Comparison of ENCODE assay signal across 8 cellular contexts in the genomic region with DNA sequence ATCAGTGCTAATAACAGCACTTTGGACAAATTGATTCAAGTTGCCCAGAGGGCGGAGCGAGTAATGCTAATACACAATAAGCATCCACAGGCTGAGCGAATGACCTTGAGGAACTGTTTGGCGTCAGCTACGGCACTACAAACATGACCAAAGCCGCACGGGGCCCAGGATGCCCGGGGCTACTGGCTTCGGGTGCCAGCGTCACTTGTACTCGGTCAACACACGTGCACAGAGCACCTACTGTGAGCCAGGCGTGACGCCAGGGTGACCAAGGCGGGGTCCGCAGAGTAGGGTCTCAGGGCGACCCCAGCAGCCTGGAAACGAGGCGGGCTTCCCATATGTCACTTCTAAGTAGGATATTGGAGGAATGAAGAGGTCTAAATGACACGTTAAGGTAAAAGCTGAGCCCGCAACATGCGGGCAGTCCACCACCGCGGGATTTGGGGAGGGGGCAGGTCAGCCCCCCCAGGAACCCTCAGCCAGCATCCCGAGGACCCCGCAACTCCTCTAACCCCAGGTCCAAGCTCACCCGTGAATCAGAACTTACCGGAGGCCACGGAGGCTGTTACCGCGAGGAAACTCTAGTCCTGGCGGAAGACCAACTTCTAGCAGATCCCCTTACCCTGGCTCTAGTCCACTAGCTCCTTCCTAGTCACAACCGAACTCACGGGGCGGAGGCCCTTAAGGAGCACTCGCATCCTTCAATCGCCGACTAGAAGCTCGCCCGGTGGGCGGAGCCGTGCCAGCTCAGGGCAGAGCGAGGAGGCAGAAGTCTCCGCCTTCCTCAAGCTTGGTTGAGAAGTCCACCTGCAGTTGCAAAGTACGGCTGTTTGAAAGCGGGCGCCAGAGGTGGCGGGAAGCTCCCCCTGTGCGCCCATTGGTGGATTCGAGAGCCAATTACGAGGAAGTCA. TPM values are rescaled to one million over a fixed set of nuclear protein-coding genes. Genes with fewer than 3 reads are reported as not detected.
A peak's percentile ranks its signal among the peaks of the same experiment; 100 is the strongest.
DNase-seq lines count a peak whose midpoint lies in the region; ATAC-seq and TF ChIP-seq lines count a peak whose summit lies in the region.

A gene with protein sequence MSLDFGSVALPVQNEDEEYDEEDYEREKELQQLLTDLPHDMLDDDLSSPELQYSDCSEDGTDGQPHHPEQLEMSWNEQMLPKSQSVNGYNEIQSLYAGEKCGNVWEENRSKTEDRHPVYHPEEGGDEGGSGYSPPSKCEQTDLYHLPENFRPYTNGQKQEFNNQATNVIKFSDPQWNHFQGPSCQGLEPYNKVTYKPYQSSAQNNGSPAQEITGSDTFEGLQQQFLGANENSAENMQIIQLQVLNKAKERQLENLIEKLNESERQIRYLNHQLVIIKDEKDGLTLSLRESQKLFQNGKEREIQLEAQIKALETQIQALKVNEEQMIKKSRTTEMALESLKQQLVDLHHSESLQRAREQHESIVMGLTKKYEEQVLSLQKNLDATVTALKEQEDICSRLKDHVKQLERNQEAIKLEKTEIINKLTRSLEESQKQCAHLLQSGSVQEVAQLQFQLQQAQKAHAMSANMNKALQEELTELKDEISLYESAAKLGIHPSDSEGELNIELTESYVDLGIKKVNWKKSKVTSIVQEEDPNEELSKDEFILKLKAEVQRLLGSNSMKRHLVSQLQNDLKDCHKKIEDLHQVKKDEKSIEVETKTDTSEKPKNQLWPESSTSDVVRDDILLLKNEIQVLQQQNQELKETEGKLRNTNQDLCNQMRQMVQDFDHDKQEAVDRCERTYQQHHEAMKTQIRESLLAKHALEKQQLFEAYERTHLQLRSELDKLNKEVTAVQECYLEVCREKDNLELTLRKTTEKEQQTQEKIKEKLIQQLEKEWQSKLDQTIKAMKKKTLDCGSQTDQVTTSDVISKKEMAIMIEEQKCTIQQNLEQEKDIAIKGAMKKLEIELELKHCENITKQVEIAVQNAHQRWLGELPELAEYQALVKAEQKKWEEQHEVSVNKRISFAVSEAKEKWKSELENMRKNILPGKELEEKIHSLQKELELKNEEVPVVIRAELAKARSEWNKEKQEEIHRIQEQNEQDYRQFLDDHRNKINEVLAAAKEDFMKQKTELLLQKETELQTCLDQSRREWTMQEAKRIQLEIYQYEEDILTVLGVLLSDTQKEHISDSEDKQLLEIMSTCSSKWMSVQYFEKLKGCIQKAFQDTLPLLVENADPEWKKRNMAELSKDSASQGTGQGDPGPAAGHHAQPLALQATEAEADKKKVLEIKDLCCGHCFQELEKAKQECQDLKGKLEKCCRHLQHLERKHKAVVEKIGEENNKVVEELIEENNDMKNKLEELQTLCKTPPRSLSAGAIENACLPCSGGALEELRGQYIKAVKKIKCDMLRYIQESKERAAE (N-terminal part only) (minus strand): TSS at position 656 of the 911 bp plus-strand sequence. CDS start 5,420 bp downstream, outside the sequence.

- TF ChIP-seq EP300 in Ishikawa (IDR thresholded peaks at IDR 0.05; ENCODE audit: borderline replicate concordance): no peak

- no peaks in the 10 kb centered on the region for H3K9me3 ChIP-seq in mucosa of descending colon

- intact Hi-C loops in mucosa of descending colon (cut with DNase I, micrococcal nuclease): no loop called here

- H3K27ac ChIP-seq in epithelial cell of prostate: peak within 1 kb of the TSS; percentile 19

- H3K4me3 ChIP-seq in mucosa of descending colon: peak within 1 kb of the TSS; percentile 59

- no peak for TF ChIP-seq CTCF in mucosa of descending colon (IDR thresholded peaks at IDR 0.05)

- no peak for TF ChIP-seq RAD21 in Ishikawa (IDR thresholded peaks at IDR 0.05; ENCODE audit: low read depth)

- peak; percentile 84 for DNase-seq in DMS153 treated with DMSO at 0.1 percent for 48 hours (lab: John Stamatoyannopoulos, UW; ENCODE audit: unreplicated experiment)
- peak; percentile 88 for DNase-seq in OCI-M2 (lab: John Stamatoyannopoulos, UW; ENCODE audit: unreplicated experiment)
- DNase-seq in activated T-cell treated with anti-CD3 and anti-CD28 coated beads for 24 hours (ENCODE audit: low read depth): peak; percentile 97
- peak; percentile 98 for DNase-seq in epithelial cell of prostate (ENCODE audit: low read depth, low spot score)
- peak; percentile 98 to 99 (median 98) for DNase-seq in mucosa of descending colon
- peak; percentile 95 to 96 for DNase-seq in stimulated activated CD8-positive, alpha-beta memory T cell treated with anti-CD3 and anti-CD28 coated beads, Interleukin-4, amount 100 ng/mL, for 1 hour (ENCODE audit: low read depth in 2 of 2, low spot score in 1 of 2)

- no peaks in the 10 kb centered on the region for H3K36me3 ChIP-seq in mucosa of descending colon (ENCODE audit: low read depth)

- ATAC-seq in GM21619 (IDR thresholded peaks at IDR 0.05; ENCODE audit: unreplicated experiment): peak; percentile 95
- ATAC-seq in mucosa of descending colon: peak; percentile 98

- no peaks in the 10 kb centered on the region for H3K4me1 ChIP-seq in mucosa of descending colon (ENCODE audit: low read depth)

TF ChIP-seq in Ishikawa, 13 proteins besides CTCF, POLR2A, EP300 and RAD21:
- 0 out of 2 replicates have a peak, but pooled peaks have one; percentile 19 for TF ChIP-seq CREB1 (IDR thresholded peaks at IDR 0.05; ENCODE audit: low read depth)
- no peak for TF ChIP-seq TCF12 (IDR thresholded peaks at IDR 0.05; ENCODE audit: low read depth)
- no peak for TF ChIP-seq CEBPB (IDR thresholded peaks at IDR 0.05)
- TF ChIP-seq TAF1 (IDR thresholded peaks at IDR 0.05; ENCODE audit: low read depth): peak; percentile 65; the same call in 1 of the 2 replicates
- TF ChIP-seq TEAD4 (IDR thresholded peaks at IDR 0.05): no peak
- no peak for TF ChIP-seq USF1 (IDR thresholded peaks at IDR 0.05)
- TF ChIP-seq, protein P1, sequence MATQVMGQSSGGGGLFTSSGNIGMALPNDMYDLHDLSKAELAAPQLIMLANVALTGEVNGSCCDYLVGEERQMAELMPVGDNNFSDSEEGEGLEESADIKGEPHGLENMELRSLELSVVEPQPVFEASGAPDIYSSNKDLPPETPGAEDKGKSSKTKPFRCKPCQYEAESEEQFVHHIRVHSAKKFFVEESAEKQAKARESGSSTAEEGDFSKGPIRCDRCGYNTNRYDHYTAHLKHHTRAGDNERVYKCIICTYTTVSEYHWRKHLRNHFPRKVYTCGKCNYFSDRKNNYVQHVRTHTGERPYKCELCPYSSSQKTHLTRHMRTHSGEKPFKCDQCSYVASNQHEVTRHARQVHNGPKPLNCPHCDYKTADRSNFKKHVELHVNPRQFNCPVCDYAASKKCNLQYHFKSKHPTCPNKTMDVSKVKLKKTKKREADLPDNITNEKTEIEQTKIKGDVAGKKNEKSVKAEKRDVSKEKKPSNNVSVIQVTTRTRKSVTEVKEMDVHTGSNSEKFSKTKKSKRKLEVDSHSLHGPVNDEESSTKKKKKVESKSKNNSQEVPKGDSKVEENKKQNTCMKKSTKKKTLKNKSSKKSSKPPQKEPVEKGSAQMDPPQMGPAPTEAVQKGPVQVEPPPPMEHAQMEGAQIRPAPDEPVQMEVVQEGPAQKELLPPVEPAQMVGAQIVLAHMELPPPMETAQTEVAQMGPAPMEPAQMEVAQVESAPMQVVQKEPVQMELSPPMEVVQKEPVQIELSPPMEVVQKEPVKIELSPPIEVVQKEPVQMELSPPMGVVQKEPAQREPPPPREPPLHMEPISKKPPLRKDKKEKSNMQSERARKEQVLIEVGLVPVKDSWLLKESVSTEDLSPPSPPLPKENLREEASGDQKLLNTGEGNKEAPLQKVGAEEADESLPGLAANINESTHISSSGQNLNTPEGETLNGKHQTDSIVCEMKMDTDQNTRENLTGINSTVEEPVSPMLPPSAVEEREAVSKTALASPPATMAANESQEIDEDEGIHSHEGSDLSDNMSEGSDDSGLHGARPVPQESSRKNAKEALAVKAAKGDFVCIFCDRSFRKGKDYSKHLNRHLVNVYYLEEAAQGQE (IDR thresholded peaks at IDR 0.05; ENCODE audit: low read depth): no peak
- TF ChIP-seq NFIC (IDR thresholded peaks at IDR 0.05): peak; percentile 66
- TF ChIP-seq, protein P2, sequence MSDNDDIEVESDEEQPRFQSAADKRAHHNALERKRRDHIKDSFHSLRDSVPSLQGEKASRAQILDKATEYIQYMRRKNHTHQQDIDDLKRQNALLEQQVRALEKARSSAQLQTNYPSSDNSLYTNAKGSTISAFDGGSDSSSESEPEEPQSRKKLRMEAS (IDR thresholded peaks at IDR 0.05): peak; percentile 75
- TF ChIP-seq ZBTB7A (IDR thresholded peaks at IDR 0.05; ENCODE audit: low read depth): peak; percentile 89
- no peak for TF ChIP-seq FOXM1 (IDR thresholded peaks at IDR 0.05; ENCODE audit: borderline replicate concordance, low read depth)
TF ChIP-seq in Ishikawa: peak in this region for 5.

RNA-seq across cellular contexts. Expression of the gene that starts here (rescaled TPM):
- total RNA-seq in mucosa of descending colon: 1 to 10 TPM; 7.0 to 9.4 (median 7.8) TPM

Comparison
In these comparisons a context has a peak if more than half of its experiments do, and no peak if none do; other contexts are left out.
1. Peak in every context shown above with its lines: DNase-seq, ATAC-seq, H3K4me3 ChIP-seq and H3K27ac ChIP-seq.